2 cellular contexts compared by ENCODE assay signal in genomic region chr5:139682016-139682975, GRCh38.
TF ChIP-seq lines count a peak whose summit lies in the region.

No MANE protein-coding gene starts in this region.

TF ChIP-seq in H1, 55 proteins besides CTCF, POLR2A, EP300 and RAD21 (continued from another document):
- TF ChIP-seq NANOG (IDR thresholded peaks at IDR 0.05; ENCODE audit: insufficient read depth, low read depth, low read length, poor library complexity, severe bottlenecking) (no peak), SP4 (IDR thresholded peaks at IDR 0.05; ENCODE audit: low read length) (no peak), MAFK (IDR thresholded peaks at IDR 0.05; ENCODE audit: low read depth, low read length) (no peak), POLR2AphosphoS5 (IDR thresholded peaks at IDR 0.05; ENCODE audit: low read depth, low read length) (no peak), HDAC6 (IDR thresholded peaks at IDR 0.05; ENCODE audit: low read depth, low read length) (no peak), ASH2L (IDR thresholded peaks at IDR 0.05; ENCODE audit: low read length) (no peak), HDAC2 (IDR thresholded peaks at IDR 0.05; ENCODE audit: borderline replicate concordance in 1 of 2, low read depth in 2 of 2, low read length in 2 of 2) (no peak), CTBP2 (IDR thresholded peaks at IDR 0.05; ENCODE audit: borderline replicate concordance, insufficient read depth, insufficient read length, low read length) (no peak), SIX5 (IDR thresholded peaks at IDR 0.05; ENCODE audit: low read depth, low read length) (no peak), POU5F1 (IDR thresholded peaks at IDR 0.05; ENCODE audit: low read depth, low read length) (no peak), SRF (IDR thresholded peaks at IDR 0.05; ENCODE audit: low read depth, low read length) (no peak), TAF1 (IDR thresholded peaks at IDR 0.05; ENCODE audit: low read depth, low read length) (no peak)

TF ChIP-seq in HEK293T, 16 proteins besides CTCF, POLR2A, EP300 and RAD21 (continued from another document):
- TF ChIP-seq FOXK2 (IDR thresholded peaks at IDR 0.05), result no peak
- TF ChIP-seq BHLHE40 (IDR thresholded peaks at IDR 0.05; ENCODE audit: borderline replicate concordance), result no peak
- no peak for TF ChIP-seq SP1 (IDR thresholded peaks at IDR 0.05)
- TF ChIP-seq ELF4 (IDR thresholded peaks at IDR 0.05), result no peak
- no peak for TF ChIP-seq FOXA1 (IDR thresholded peaks at IDR 0.05)
- TF ChIP-seq FOXM1 (IDR thresholded peaks at IDR 0.05; ENCODE audit: borderline replicate concordance), result no peak
- TF ChIP-seq CTBP1 (IDR thresholded peaks at IDR 0.05; ENCODE audit: borderline replicate concordance), result no peak
- no peak for TF ChIP-seq TARDBP (IDR thresholded peaks at IDR 0.05)
- no peak for TF ChIP-seq ARNT (IDR thresholded peaks at IDR 0.05)
- TF ChIP-seq LEF1 (IDR thresholded peaks at IDR 0.05; ENCODE audit: borderline replicate concordance), result no peak
- no peak for TF ChIP-seq NFRKB (IDR thresholded peaks at IDR 0.05)
- no peak for TF ChIP-seq PKNOX1 (IDR thresholded peaks at IDR 0.05)
